In genomic region chr4:146182450-146182849, GRCh38 we compare ENCODE assay signal across 31 cellular contexts. TPM values are rescaled to one million over a fixed set of nuclear protein-coding genes. Genes with fewer than 3 reads are reported as not detected.
DNase-seq lines count a peak whose midpoint lies in the region; ATAC-seq, FAIRE-seq and TF ChIP-seq lines count a peak whose summit lies in the region.
"Had no signal": no experiment of that assay in that cellular context is flagged by ENCODE, and none has a peak within 500 bp of the region (broad histone marks: within the 10 kb centered on the region; RNA-seq: fewer than 3 reads in every experiment).

No MANE protein-coding gene starts in this region.

- no peak for TF ChIP-seq POLR2A in GM12891 (IDR thresholded peaks at IDR 0.05; ENCODE audit: low read depth, low read length)

- peaks cover 35% of the 10 kb centered on the region for H3K36me3 Mint-ChIP-seq in activated CD4-positive, alpha-beta T cell treated with anti-CD3 and anti-CD28 coated beads for 36 hours (ENCODE audit: low read depth)
- H3K36me3 Mint-ChIP-seq in central memory CD8-positive, alpha-beta T cell (ENCODE audit: insufficient read depth), result peaks cover 39% of the 10 kb centered on the region

- POLR2A ChIA-PET in activated CD4-positive, alpha-beta T cell treated with anti-CD3 and anti-CD28 coated beads for 36 hours (lab: Charles Lee), result no interaction called here

- DNase-seq in activated CD4-positive, alpha-beta T cell treated with anti-CD3 and anti-CD28 coated beads for 36 hours, result no peak
- DNase-seq in activated CD4-positive, alpha-beta T cell treated with anti-CD3 and anti-CD28 coated beads for 4 hours, result no peak
- DNase-seq in GM12891 (ENCODE audit: insufficient read length, low spot score) (no peak), D341Med (ENCODE audit: low spot score) (no peak)
- no peak for DNase-seq in central memory CD8-positive, alpha-beta T cell (ENCODE audit: low spot score in 2 of 2)
- DNase-seq: activated CD4-positive, alpha-beta T cell treated with anti-CD3 and anti-CD28 coated beads, Interleukin-2, amount 50 U/mL, for 4 hours; activated CD8-positive, alpha-beta memory T cell treated with anti-CD3 and anti-CD28 coated beads, Interleukin-2, amount 50 U/mL, for 4 hours; activated effector memory CD4-positive, alpha-beta T cell treated with Interleukin-2 at 50 U/mL for 16 hours; adrenal gland; brain microvascular endothelial cell; COR-L47; DND-41; H7; left ventricle myocardium superior; NK-92 treated with Interleukin-12 subunit alpha and Interleukin-12 subunit beta, amount 100 ng/mL, for 24 hours; posterior cingulate gyrus; right cardiac atrium; SIG-M5; spleen; stimulated activated CD4-positive, alpha-beta T cell treated with anti-CD3 and anti-CD28 coated beads, Interleukin-2, amount 100 ng/mL, for 48 hours; substantia nigra; T-helper 9 cell; upper lobe of left lung had no signal

- CTCF ChIA-PET in activated CD4-positive, alpha-beta T cell treated with anti-CD3 and anti-CD28 coated beads for 36 hours (lab: Charles Lee), result interaction anchor here (0.6 kb wide), 1 partner anchor 1899 kb away, joined by 3 read pairs; no protein-coding TSS in a partner anchor

- no peak overlapping the region for H3K27ac Mint-ChIP-seq in activated CD4-positive, alpha-beta T cell treated with anti-CD3 and anti-CD28 coated beads for 36 hours
- H3K27ac Mint-ChIP-seq in central memory CD8-positive, alpha-beta T cell (ENCODE audit: low read depth), result peak overlapping the region; percentile 45
- H3K27ac Mint-ChIP-seq: B cell had no signal

- H3K27me3 Mint-ChIP-seq in activated CD4-positive, alpha-beta T cell treated with anti-CD3 and anti-CD28 coated beads for 36 hours, result no peaks in the 10 kb centered on the region
- H3K27me3 Mint-ChIP-seq in central memory CD8-positive, alpha-beta T cell, result no peaks in the 10 kb centered on the region
- H3K27me3 Mint-ChIP-seq: B cell had no signal

- intact Hi-C loops in activated CD4-positive, alpha-beta T cell treated with anti-CD3 and anti-CD28 coated beads for 36 hours (cut with DNase I, micrococcal nuclease), result no loop called here

- H3K9me3 Mint-ChIP-seq in activated CD4-positive, alpha-beta T cell treated with anti-CD3 and anti-CD28 coated beads for 36 hours (ENCODE audit: low read depth), result no peaks in the 10 kb centered on the region
- H3K9me3 Mint-ChIP-seq in central memory CD8-positive, alpha-beta T cell, result no peaks in the 10 kb centered on the region

- peak; percentile 57 for ATAC-seq in activated CD4-positive, alpha-beta T cell treated with anti-CD3 and anti-CD28 coated beads for 36 hours
- ATAC-seq in HG02981 (IDR thresholded peaks at IDR 0.05; ENCODE audit: unreplicated experiment) (peak; percentile 57), HG03280 (IDR thresholded peaks at IDR 0.05; ENCODE audit: unreplicated experiment) (no peak), GM19397 (IDR thresholded peaks at IDR 0.05; ENCODE audit: unreplicated experiment) (no peak)
- ATAC-seq in central memory CD8-positive, alpha-beta T cell (replicated peaks; ENCODE audit: extremely low read depth, poor library complexity, severe bottlenecking), result no peak
- ATAC-seq: left ventricle myocardium superior, Panc1, right cardiac atrium had no signal

- peak; percentile 74 for FAIRE-seq in GM12891 (lab: Jason Lieb, UNC)

- H3K4me3 Mint-ChIP-seq in activated CD4-positive, alpha-beta T cell treated with anti-CD3 and anti-CD28 coated beads for 36 hours, result no peak overlapping the region
- H3K4me3 Mint-ChIP-seq in central memory CD8-positive, alpha-beta T cell, result no peak overlapping the region
- H3K4me3 Mint-ChIP-seq: B cell had no signal

- H3K4me1 Mint-ChIP-seq in activated CD4-positive, alpha-beta T cell treated with anti-CD3 and anti-CD28 coated beads for 36 hours, result peaks cover 45% of the 10 kb centered on the region
- peaks cover 51% of the 10 kb centered on the region for H3K4me1 Mint-ChIP-seq in central memory CD8-positive, alpha-beta T cell

TF ChIP-seq in GM12891, 5 proteins besides CTCF, POLR2A, EP300 and RAD21:
- no peak for TF ChIP-seq POU2F2 (IDR thresholded peaks at IDR 0.05; ENCODE audit: low read depth, low read length)
- no peak for TF ChIP-seq TAF1 (IDR thresholded peaks at IDR 0.05; ENCODE audit: low read depth, low read length)
- TF ChIP-seq SPI1 (IDR thresholded peaks at IDR 0.05; ENCODE audit: low read depth, low read length), result no peak
- TF ChIP-seq POLR2AphosphoS5 (IDR thresholded peaks at IDR 0.05; ENCODE audit: low read depth, low read length), result no peak
- TF ChIP-seq PAX5 (IDR thresholded peaks at IDR 0.05; ENCODE audit: insufficient read depth, low read length, severe bottlenecking), result no peak

RNA-seq across cellular contexts. Expression of gene LSM6, which starts 6.9 kb away (rescaled TPM):
- 10 to 100 TPM; 64.9 to 66.9 TPM for total RNA-seq in activated CD4-positive, alpha-beta T cell treated with anti-CD3 and anti-CD28 coated beads for 36 hours
- 116 TPM for polyA plus RNA-seq in GM12891 (2012; ENCODE audit: low read depth, missing spikeins)

RNA-seq across cellular contexts. Expression of gene REELD1, which starts 31.9 kb away (rescaled TPM):
- total RNA-seq in activated CD4-positive, alpha-beta T cell treated with anti-CD3 and anti-CD28 coated beads for 36 hours, result under 1 TPM; 0.09 to 0.16 TPM
- 0.28 TPM for polyA plus RNA-seq in GM12891 (2012; ENCODE audit: low read depth, missing spikeins)
- total RNA-seq: chondrocyte, HT-29, left ventricle myocardium superior, NCI-H460 had no signal

Comparison
In these comparisons a context has a peak if more than half of its experiments do, and no peak if none do; other contexts are left out.
1. ATAC-seq: peak in activated CD4-positive, alpha-beta T cell treated with anti-CD3 and anti-CD28 coated beads for 36 hours (single experiment) and HG02981 (single experiment); none in central memory CD8-positive, alpha-beta T cell (single experiment), HG03280 (single experiment) and GM19397 (single experiment).